1 cellular context compared by ENCODE assay signal in genomic region chr18:32742620-32743019, GRCh38.
TF ChIP-seq lines count a peak whose summit lies in the region.

No MANE protein-coding gene starts in this region.

TF ChIP-seq in GM23338, 12 proteins besides CTCF, POLR2A, EP300 and RAD21 (continued from another document):
- TF ChIP-seq, protein P1, sequence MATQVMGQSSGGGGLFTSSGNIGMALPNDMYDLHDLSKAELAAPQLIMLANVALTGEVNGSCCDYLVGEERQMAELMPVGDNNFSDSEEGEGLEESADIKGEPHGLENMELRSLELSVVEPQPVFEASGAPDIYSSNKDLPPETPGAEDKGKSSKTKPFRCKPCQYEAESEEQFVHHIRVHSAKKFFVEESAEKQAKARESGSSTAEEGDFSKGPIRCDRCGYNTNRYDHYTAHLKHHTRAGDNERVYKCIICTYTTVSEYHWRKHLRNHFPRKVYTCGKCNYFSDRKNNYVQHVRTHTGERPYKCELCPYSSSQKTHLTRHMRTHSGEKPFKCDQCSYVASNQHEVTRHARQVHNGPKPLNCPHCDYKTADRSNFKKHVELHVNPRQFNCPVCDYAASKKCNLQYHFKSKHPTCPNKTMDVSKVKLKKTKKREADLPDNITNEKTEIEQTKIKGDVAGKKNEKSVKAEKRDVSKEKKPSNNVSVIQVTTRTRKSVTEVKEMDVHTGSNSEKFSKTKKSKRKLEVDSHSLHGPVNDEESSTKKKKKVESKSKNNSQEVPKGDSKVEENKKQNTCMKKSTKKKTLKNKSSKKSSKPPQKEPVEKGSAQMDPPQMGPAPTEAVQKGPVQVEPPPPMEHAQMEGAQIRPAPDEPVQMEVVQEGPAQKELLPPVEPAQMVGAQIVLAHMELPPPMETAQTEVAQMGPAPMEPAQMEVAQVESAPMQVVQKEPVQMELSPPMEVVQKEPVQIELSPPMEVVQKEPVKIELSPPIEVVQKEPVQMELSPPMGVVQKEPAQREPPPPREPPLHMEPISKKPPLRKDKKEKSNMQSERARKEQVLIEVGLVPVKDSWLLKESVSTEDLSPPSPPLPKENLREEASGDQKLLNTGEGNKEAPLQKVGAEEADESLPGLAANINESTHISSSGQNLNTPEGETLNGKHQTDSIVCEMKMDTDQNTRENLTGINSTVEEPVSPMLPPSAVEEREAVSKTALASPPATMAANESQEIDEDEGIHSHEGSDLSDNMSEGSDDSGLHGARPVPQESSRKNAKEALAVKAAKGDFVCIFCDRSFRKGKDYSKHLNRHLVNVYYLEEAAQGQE (IDR thresholded peaks at IDR 0.05; ENCODE audit: unreplicated experiment): no peak
- no peak for TF ChIP-seq ZNF331 (CRISPR knock-in tag; IDR thresholded peaks at IDR 0.05; ENCODE audit: low read depth)
- no peak for TF ChIP-seq ETS1 (IDR thresholded peaks at IDR 0.05)
- TF ChIP-seq POLR2AphosphoS5 (IDR thresholded peaks at IDR 0.05; ENCODE audit: low read depth): no peak
- no peak for TF ChIP-seq STAT1 (IDR thresholded peaks at IDR 0.05; ENCODE audit: unreplicated experiment)
- TF ChIP-seq EZH2phosphoT487 (IDR thresholded peaks at IDR 0.05; ENCODE audit: unreplicated experiment): no peak
- TF ChIP-seq EZH2 (IDR thresholded peaks at IDR 0.05; ENCODE audit: low read depth, unreplicated experiment): no peak
- no peak for TF ChIP-seq ZNF114 (CRISPR knock-in tag; IDR thresholded peaks at IDR 0.05)
